ENCODE assay signal across 8 cellular contexts in the genomic region with DNA sequence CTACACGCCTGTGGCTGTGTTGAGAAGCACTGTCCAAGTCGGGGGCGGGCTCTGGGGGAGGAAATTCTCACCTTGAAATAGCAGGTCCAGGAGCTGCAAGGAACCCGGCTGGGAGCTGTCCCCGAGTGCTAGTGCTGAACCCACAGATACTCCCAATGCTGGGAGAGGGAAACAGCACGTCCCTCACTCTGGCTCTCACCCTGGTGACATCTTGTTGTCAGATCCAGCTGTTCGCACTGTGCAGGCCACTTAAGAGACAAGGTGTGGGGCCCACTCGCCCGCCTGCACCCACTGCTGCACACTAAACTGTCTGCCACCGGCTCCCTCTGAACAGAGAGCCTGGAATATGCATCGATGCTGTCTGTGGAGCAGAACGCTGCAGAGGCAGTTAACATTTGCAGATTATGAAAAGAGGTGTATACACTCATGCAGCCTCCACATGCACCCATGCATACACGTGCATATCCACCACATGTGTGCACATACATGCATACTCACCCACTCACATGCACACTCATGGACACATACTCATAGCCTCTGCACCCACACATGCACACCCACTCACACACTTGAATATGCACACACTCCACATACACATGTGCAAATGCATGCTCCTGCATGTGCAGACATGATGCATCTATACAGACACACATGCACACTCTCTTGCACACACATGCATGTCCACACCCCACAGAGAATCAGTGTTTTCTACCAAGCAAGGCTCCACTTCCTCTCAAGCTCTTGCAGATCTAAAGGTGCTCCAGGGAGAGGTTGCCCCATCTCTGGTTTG. TPM values are rescaled to one million over a fixed set of nuclear protein-coding genes. Genes with fewer than 3 reads are reported as not detected.
DNase-seq lines count a peak whose midpoint lies in the region; ATAC-seq and TF ChIP-seq lines count a peak whose summit lies in the region.

No MANE protein-coding gene starts in this region.

- no peak overlapping the region for H3K4me3 Mint-ChIP-seq in MCF 10A (ENCODE audit: unreplicated experiment)

- BruUV-seq in MCF 10A (replicated peaks; lab: Mats Ljungman, UMichigan): no TSS peak

- no peaks in the 10 kb centered on the region for H3K36me3 Mint-ChIP-seq in MCF 10A (ENCODE audit: insufficient read depth, unreplicated experiment)

- no peak overlapping the region for H3K27ac Mint-ChIP-seq in MCF 10A (ENCODE audit: low read depth, unreplicated experiment)

- no peaks in the 10 kb centered on the region for H3K9me3 Mint-ChIP-seq in MCF 10A (ENCODE audit: unreplicated experiment)

- intact Hi-C loops in MCF 10A (cut with micrococcal nuclease): no loop called here

- POLR2A ChIA-PET in MCF 10A (lab: Yijun Ruan, JAX): no interaction called here

- CTCF ChIA-PET in MCF 10A (lab: Yijun Ruan, JAX): interaction anchor here (0.6 kb wide), 1 partner anchor 1072 kb away, joined by 3 read pairs; no protein-coding TSS in a partner anchor

- TF ChIP-seq CTCF in MCF 10A (IDR thresholded peaks at IDR 0.05; ENCODE audit: unreplicated experiment): no peak

- no peaks in the 10 kb centered on the region for H3K4me1 Mint-ChIP-seq in MCF 10A (ENCODE audit: insufficient read depth, unreplicated experiment)

- DNase-seq in GM04504 (ENCODE audit: low read depth) (peak; percentile 9), OCI-M1 (lab: John Stamatoyannopoulos, UW) (peak; percentile 31), MCF 10A (ENCODE audit: unreplicated experiment) (peak; percentile 55), lung microvascular endothelial cell (ENCODE audit: low read depth in 2 of 2) (peak; percentile 49 to 53), NCI-H748 treated with DMSO at 0.1 percent for 48 hours (lab: John Stamatoyannopoulos, UW) (no peak), globus pallidus (ENCODE audit: low spot score) (no peak)

- no peaks in the 10 kb centered on the region for H3K27me3 Mint-ChIP-seq in MCF 10A (ENCODE audit: insufficient read depth, unreplicated experiment)

- ATAC-seq in GM18909 (IDR thresholded peaks at IDR 0.05; ENCODE audit: poor library complexity, unreplicated experiment) (no peak), HG02981 (IDR thresholded peaks at IDR 0.05; ENCODE audit: unreplicated experiment) (no peak)

RNA-seq across cellular contexts. Expression of gene MGAT5B, which starts 42.0 kb away (rescaled TPM):
- total RNA-seq in MCF 10A (2022) (1.3 and 1.7 TPM in 2 replicates), lung microvascular endothelial cell (0.20 and 0.44 TPM in 2 replicates)

Comparison
In these comparisons a context has a peak if more than half of its experiments do, and no peak if none do; other contexts are left out.
1. DNase-seq: peak in GM04504 (single experiment), OCI-M1 (single experiment), MCF 10A (single experiment) and lung microvascular endothelial cell (2 of 2); none in NCI-H748 treated with DMSO at 0.1 percent for 48 hours (single experiment) and globus pallidus (single experiment).